ENCODE assay signal across 29 cellular contexts in genomic region chr11:14366936-14367335, GRCh38.
"Had no signal": no experiment of that assay in that cellular context is flagged by ENCODE, and none has a peak within 500 bp of the region (broad histone marks: within the 10 kb centered on the region; RNA-seq: fewer than 3 reads in every experiment).

No MANE protein-coding gene starts in this region.

- H3K36me3 Mint-ChIP-seq: mesothelial cell of epicardium, naive B cell had no signal

- H3K27me3 ChIP-seq: gastroesophageal sphincter, heart left ventricle, left lung, right atrium auricular region, tibial nerve, upper lobe of left lung had no signal

- H3K4me1 ChIP-seq: left lung, prostate gland, tibial nerve, upper lobe of left lung had no signal

- H3K9me3 Mint-ChIP-seq: dendritic cell treated with granulocyte-macrophage colony-stimulating factor and Interleukin-4, amounts not matched to agents 40 ng/mL and 50 ng/mL, for 4 days; endodermal cell; mesothelial cell of epicardium; naive B cell; nephron progenitor cell had no signal

- H3K9me3 ChIP-seq: gastroesophageal sphincter, heart left ventricle, left lung, mucosa of descending colon, prostate gland, right atrium auricular region, thoracic aorta, tibial nerve, upper lobe of left lung had no signal

- H3K4me3 Mint-ChIP-seq: dendritic cell treated with granulocyte-macrophage colony-stimulating factor and Interleukin-4, amounts not matched to agents 40 ng/mL and 50 ng/mL, for 4 days; endodermal cell; mesothelial cell of epicardium; naive B cell; nephron progenitor cell had no signal

- H3K27me3 Mint-ChIP-seq: naive B cell had no signal

- H3K36me3 ChIP-seq: gastroesophageal sphincter, heart left ventricle, left lung, prostate gland, right atrium auricular region, thoracic aorta, tibial nerve, upper lobe of left lung had no signal

- DNase-seq: effector CD8-positive, alpha-beta T cell; endodermal cell; foreskin fibroblast; heart left ventricle; hippocampal formation; left cardiac atrium; left lung; mesenchymal stem cell; mucosa of descending colon; naive B cell; nephron progenitor cell; nucleus accumbens; stimulated activated CD4-positive, alpha-beta T cell treated with anti-CD3 and anti-CD28 coated beads, Interleukin-12 subunit alpha, Interleukin-12 subunit beta, amount 100 ng/mL, for 4 hours; stimulated activated CD4-positive, alpha-beta T cell treated with anti-CD3 and anti-CD28 coated beads, Interleukin-1b, Interleukin-23, amount 100 ng/mL, for 48 hours; stimulated activated CD4-positive, alpha-beta T cell treated with anti-CD3 and anti-CD28 coated beads, Interleukin-4, amount 100 ng/mL, for 1 hour; stimulated activated CD8-positive, alpha-beta memory T cell treated with anti-CD3 and anti-CD28 coated beads, Interleukin-4, amount 100 ng/mL, for 48 hours; stimulated activated naive CD4-positive, alpha-beta T cell treated with Interleukin-2 at 50 U/mL for 16 hours; upper lobe of left lung had no signal

- H3K27ac Mint-ChIP-seq: dendritic cell treated with granulocyte-macrophage colony-stimulating factor and Interleukin-4, amounts not matched to agents 40 ng/mL and 50 ng/mL, for 4 days; endodermal cell; mesothelial cell of epicardium; nephron progenitor cell had no signal

- H3K4me1 Mint-ChIP-seq: mesothelial cell of epicardium, nephron progenitor cell had no signal

- H3K4me3 ChIP-seq: gastroesophageal sphincter, heart left ventricle, left lung, mucosa of descending colon, prostate gland, right atrium auricular region, smooth muscle cell, thoracic aorta, tibial nerve, upper lobe of left lung had no signal

- H3K4me2 ChIP-seq: smooth muscle cell had no signal

- ATAC-seq: esophagus mucosa, gastroesophageal sphincter, heart left ventricle, left lung, mucosa of descending colon, sciatic nerve had no signal

- H3K27ac ChIP-seq: epithelial cell of prostate, gastroesophageal sphincter, heart left ventricle, left lung, prostate gland, right atrium auricular region, thoracic aorta, tibial nerve, upper lobe of left lung had no signal
